ENCODE assay signal across 8 cellular contexts in genomic region chr10:97737770-97738265, GRCh38.
A peak's percentile ranks its signal among the peaks of the same experiment; 100 is the strongest.
DNase-seq lines count a peak whose midpoint lies in the region; ATAC-seq lines count a peak whose summit lies in the region.

No MANE protein-coding gene starts in this region.

- ATAC-seq in GM18508 (IDR thresholded peaks at IDR 0.05; ENCODE audit: insufficient read depth, unreplicated experiment) (peak; percentile 18), HG02885 (IDR thresholded peaks at IDR 0.05; ENCODE audit: poor library complexity, unreplicated experiment) (peak; percentile 16), memory B cell (ENCODE audit: low read depth) (no peak)
- peak; percentile 13 for ATAC-seq in activated naive CD8-positive, alpha-beta T cell treated with anti-CD3 and anti-CD28 coated beads, Interleukin-2, amount 50 U/mL, for 24 hours

- peak overlapping the region; percentile 98 for H3K27ac Mint-ChIP-seq in activated naive CD8-positive, alpha-beta T cell treated with anti-CD3 and anti-CD28 coated beads, Interleukin-2, amount 50 U/mL, for 24 hours
- peak overlapping the region; percentile 97 for H3K27ac Mint-ChIP-seq in memory B cell

- H3K9me3 Mint-ChIP-seq in activated naive CD8-positive, alpha-beta T cell treated with anti-CD3 and anti-CD28 coated beads, Interleukin-2, amount 50 U/mL, for 24 hours, result peaks cover 6% of the 10 kb centered on the region
- H3K9me3 Mint-ChIP-seq in memory B cell, result no peaks in the 10 kb centered on the region

- H3K36me3 Mint-ChIP-seq in activated naive CD8-positive, alpha-beta T cell treated with anti-CD3 and anti-CD28 coated beads, Interleukin-2, amount 50 U/mL, for 24 hours (ENCODE audit: low read depth), result peaks cover 35% of the 10 kb centered on the region
- H3K36me3 Mint-ChIP-seq in memory B cell, result peaks cover 15% of the 10 kb centered on the region

- H3K4me1 Mint-ChIP-seq in activated naive CD8-positive, alpha-beta T cell treated with anti-CD3 and anti-CD28 coated beads, Interleukin-2, amount 50 U/mL, for 24 hours, result peaks cover 51% of the 10 kb centered on the region
- H3K4me1 Mint-ChIP-seq in memory B cell, result peaks cover 39% of the 10 kb centered on the region

- peaks cover 2% of the 10 kb centered on the region for H3K27me3 Mint-ChIP-seq in activated naive CD8-positive, alpha-beta T cell treated with anti-CD3 and anti-CD28 coated beads, Interleukin-2, amount 50 U/mL, for 24 hours
- no peaks in the 10 kb centered on the region for H3K27me3 Mint-ChIP-seq in memory B cell

- H3K4me3 Mint-ChIP-seq in activated naive CD8-positive, alpha-beta T cell treated with anti-CD3 and anti-CD28 coated beads, Interleukin-2, amount 50 U/mL, for 24 hours, result peak overlapping the region; percentile 94
- peak overlapping the region; percentile 98 for H3K4me3 Mint-ChIP-seq in memory B cell

- no peak for DNase-seq in activated naive CD8-positive, alpha-beta T cell treated with anti-CD3 and anti-CD28 coated beads, Interleukin-2, amount 50 U/mL, for 24 hours
- DNase-seq in memory B cell (ENCODE audit: low spot score in 2 of 2), result no peak
- no peak for DNase-seq in Ammon's horn (ENCODE audit: low spot score)
- DNase-seq in NCI-H146 treated with DMSO at 0.1 percent for 48 hours (lab: John Stamatoyannopoulos, UW; ENCODE audit: unreplicated experiment), result no peak
- DNase-seq in COLO829 (ENCODE audit: low spot score), result no peak
- DNase-seq in NCI-H69 (lab: John Stamatoyannopoulos, UW), result no peak
